Comparison of ENCODE assay signal across 2 cellular contexts in the genomic region with DNA sequence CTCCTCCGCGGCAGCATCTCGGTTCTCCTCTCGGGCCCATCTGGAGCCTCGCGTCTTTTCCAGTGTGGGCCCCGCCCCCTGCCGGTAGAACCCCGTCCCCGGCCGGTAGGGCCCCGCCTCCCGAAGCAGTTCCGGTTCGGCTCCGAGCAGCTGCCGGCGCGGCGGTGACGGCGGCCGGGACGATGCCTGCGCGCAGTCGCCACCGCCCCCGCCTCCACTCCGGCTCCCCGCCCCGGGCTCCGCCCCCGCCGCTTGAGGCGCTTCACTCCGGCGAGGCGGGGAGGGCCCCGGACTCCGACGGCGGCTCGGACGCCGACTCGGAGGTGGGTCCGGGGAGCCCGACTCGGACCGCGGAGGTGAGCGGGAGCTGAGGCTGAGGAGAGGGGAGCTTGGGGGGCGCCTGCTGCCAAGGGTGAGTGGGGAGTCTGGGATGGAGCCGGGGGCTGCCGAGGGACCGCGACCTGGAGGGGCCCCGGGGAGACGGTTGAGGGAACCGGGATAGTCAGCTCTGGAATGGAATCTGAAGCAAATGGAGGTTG.
A peak's percentile ranks its signal among the peaks of the same experiment; 100 is the strongest.
TF ChIP-seq lines count a peak whose summit lies in the region.

A gene (plus strand): TSS at position 290 of the 539 bp plus-strand sequence. CDS start 38,873 bp downstream, outside the sequence.

TF ChIP-seq in A549, 52 proteins besides CTCF, POLR2A, EP300 and RAD21 (continued from another document):
- TF ChIP-seq, protein P1, sequence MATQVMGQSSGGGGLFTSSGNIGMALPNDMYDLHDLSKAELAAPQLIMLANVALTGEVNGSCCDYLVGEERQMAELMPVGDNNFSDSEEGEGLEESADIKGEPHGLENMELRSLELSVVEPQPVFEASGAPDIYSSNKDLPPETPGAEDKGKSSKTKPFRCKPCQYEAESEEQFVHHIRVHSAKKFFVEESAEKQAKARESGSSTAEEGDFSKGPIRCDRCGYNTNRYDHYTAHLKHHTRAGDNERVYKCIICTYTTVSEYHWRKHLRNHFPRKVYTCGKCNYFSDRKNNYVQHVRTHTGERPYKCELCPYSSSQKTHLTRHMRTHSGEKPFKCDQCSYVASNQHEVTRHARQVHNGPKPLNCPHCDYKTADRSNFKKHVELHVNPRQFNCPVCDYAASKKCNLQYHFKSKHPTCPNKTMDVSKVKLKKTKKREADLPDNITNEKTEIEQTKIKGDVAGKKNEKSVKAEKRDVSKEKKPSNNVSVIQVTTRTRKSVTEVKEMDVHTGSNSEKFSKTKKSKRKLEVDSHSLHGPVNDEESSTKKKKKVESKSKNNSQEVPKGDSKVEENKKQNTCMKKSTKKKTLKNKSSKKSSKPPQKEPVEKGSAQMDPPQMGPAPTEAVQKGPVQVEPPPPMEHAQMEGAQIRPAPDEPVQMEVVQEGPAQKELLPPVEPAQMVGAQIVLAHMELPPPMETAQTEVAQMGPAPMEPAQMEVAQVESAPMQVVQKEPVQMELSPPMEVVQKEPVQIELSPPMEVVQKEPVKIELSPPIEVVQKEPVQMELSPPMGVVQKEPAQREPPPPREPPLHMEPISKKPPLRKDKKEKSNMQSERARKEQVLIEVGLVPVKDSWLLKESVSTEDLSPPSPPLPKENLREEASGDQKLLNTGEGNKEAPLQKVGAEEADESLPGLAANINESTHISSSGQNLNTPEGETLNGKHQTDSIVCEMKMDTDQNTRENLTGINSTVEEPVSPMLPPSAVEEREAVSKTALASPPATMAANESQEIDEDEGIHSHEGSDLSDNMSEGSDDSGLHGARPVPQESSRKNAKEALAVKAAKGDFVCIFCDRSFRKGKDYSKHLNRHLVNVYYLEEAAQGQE (IDR thresholded peaks at IDR 0.05) = peak; percentile 87
- TF ChIP-seq PHF8 (IDR thresholded peaks at IDR 0.05; ENCODE audit: borderline replicate concordance, low read depth) = peak; percentile 85
- TF ChIP-seq JUN (IDR thresholded peaks at IDR 0.05) = peak in 1 of 2 experiments; percentile 76; a peak in 3 of 5 replicates
- TF ChIP-seq, protein P2, sequence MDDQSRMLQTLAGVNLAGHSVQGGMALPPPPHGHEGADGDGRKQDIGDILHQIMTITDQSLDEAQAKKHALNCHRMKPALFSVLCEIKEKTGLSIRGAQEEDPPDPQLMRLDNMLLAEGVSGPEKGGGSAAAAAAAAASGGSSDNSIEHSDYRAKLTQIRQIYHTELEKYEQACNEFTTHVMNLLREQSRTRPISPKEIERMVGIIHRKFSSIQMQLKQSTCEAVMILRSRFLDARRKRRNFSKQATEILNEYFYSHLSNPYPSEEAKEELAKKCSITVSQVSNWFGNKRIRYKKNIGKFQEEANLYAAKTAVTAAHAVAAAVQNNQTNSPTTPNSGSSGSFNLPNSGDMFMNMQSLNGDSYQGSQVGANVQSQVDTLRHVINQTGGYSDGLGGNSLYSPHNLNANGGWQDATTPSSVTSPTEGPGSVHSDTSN (IDR thresholded peaks at IDR 0.05) = 0 out of 2 replicates have a peak, but pooled peaks have one; percentile 28
- TF ChIP-seq, protein P3, sequence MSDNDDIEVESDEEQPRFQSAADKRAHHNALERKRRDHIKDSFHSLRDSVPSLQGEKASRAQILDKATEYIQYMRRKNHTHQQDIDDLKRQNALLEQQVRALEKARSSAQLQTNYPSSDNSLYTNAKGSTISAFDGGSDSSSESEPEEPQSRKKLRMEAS (IDR thresholded peaks at IDR 0.05) = peak; percentile 12; the same call in 1 of the 2 replicates

TF ChIP-seq in liver, 16 proteins besides CTCF, POLR2A, EP300 and RAD21 (continued from another document):
- TF ChIP-seq FOXA2 (IDR thresholded peaks at IDR 0.05) = no peak
- TF ChIP-seq RXRA (IDR thresholded peaks at IDR 0.05) = no peak
- TF ChIP-seq, protein P4, sequence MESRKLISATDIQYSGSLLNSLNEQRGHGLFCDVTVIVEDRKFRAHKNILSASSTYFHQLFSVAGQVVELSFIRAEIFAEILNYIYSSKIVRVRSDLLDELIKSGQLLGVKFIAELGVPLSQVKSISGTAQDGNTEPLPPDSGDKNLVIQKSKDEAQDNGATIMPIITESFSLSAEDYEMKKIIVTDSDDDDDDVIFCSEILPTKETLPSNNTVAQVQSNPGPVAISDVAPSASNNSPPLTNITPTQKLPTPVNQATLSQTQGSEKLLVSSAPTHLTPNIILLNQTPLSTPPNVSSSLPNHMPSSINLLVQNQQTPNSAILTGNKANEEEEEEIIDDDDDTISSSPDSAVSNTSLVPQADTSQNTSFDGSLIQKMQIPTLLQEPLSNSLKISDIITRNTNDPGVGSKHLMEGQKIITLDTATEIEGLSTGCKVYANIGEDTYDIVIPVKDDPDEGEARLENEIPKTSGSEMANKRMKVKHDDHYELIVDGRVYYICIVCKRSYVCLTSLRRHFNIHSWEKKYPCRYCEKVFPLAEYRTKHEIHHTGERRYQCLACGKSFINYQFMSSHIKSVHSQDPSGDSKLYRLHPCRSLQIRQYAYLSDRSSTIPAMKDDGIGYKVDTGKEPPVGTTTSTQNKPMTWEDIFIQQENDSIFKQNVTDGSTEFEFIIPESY (IDR thresholded peaks at IDR 0.05) = peak; percentile 98
- TF ChIP-seq, protein P5, sequence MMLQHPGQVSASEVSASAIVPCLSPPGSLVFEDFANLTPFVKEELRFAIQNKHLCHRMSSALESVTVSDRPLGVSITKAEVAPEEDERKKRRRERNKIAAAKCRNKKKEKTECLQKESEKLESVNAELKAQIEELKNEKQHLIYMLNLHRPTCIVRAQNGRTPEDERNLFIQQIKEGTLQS (IDR thresholded peaks at IDR 0.05) = no peak
- TF ChIP-seq NR2F2 (IDR thresholded peaks at IDR 0.05) = no peak
- TF ChIP-seq SP1 (IDR thresholded peaks at IDR 0.05) = peak; percentile 5
